ENCODE assay signal across 8 cellular contexts in the genomic region with DNA sequence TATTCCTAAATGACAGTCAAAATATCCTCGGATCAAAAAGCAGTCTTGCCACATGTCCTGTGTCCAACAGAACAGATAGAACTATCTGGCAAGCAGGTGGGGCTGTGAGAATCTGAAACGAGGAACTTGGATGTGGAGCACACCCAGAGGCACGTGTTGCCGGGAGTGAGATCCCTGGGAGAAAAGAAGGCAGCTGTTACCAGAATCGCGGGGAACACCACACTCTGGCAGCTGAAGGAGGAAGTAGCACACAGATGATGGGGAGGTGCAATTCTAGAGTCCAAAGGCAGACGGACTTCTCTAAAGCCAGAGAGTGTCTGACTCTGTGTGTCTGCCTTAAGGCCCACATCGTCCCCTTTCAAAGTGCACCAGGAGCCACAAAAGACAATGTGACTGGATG. TPM values are rescaled to one million over a fixed set of nuclear protein-coding genes. Genes with fewer than 3 reads are reported as not detected.
DNase-seq lines count a peak whose midpoint lies in the region; ATAC-seq, FAIRE-seq and TF ChIP-seq lines count a peak whose summit lies in the region.

No MANE protein-coding gene starts in this region.

- DNase-seq in GM12891 (ENCODE audit: insufficient read length, low spot score) (peak; percentile 22), Kasumi-1 (lab: John Stamatoyannopoulos, UW) (peak; percentile 66 to 71), cardiac fibroblast (ENCODE audit: low read depth in 2 of 2) (peak; percentile 38 to 42), neural crest cell (ENCODE audit: low read depth, low spot score) (no peak), OCI-M2 (lab: John Stamatoyannopoulos, UW; ENCODE audit: unreplicated experiment) (no peak), endothelial cell (ENCODE audit: low spot score) (no peak), activated T-cell treated with anti-CD3 and anti-CD28 coated beads for 4 hours (no peak)

- H3K4me1 Mint-ChIP-seq in neural crest cell (peaks cover 47% of the 10 kb centered on the region), endothelial cell (ENCODE audit: unreplicated experiment) (peaks cover 17% of the 10 kb centered on the region)

- H3K27ac Mint-ChIP-seq in neural crest cell (ENCODE audit: unreplicated experiment) (peak overlapping the region; percentile 51), endothelial cell (ENCODE audit: unreplicated experiment) (no peak overlapping the region)

- no peaks in the 10 kb centered on the region for H3K27me3 Mint-ChIP-seq in neural crest cell (ENCODE audit: low read depth)
- peaks cover 2% of the 10 kb centered on the region for H3K27me3 Mint-ChIP-seq in endothelial cell (ENCODE audit: unreplicated experiment)

- H3K4me3 Mint-ChIP-seq in neural crest cell: no peak overlapping the region
- H3K4me3 Mint-ChIP-seq in endothelial cell (ENCODE audit: unreplicated experiment): no peak overlapping the region

- H3K4me3 ChIP-seq in cardiac fibroblast (replicated peaks in 1 of 2; ENCODE audit: low read depth in 2 of 2, low read length in 2 of 2): no peak overlapping the region

- no peak for TF ChIP-seq POLR2A in GM12891 (IDR thresholded peaks at IDR 0.05; ENCODE audit: low read depth, low read length)

- H3K9me3 Mint-ChIP-seq in neural crest cell (no peaks in the 10 kb centered on the region), endothelial cell (ENCODE audit: unreplicated experiment) (no peaks in the 10 kb centered on the region)

- peak; percentile 87 for FAIRE-seq in GM12891 (lab: Jason Lieb, UNC)

- TF ChIP-seq CTCF in cardiac fibroblast (IDR thresholded peaks at IDR 0.05; ENCODE audit: low read depth, low read length): no peak
- TF ChIP-seq CTCF in neural crest cell (conservative IDR thresholded peaks at IDR 0.05): no peak
- TF ChIP-seq CTCF in endothelial cell (IDR thresholded peaks at IDR 0.05; ENCODE audit: unreplicated experiment): no peak

- H3K36me3 Mint-ChIP-seq in neural crest cell (ENCODE audit: low read depth) (peaks cover 2% of the 10 kb centered on the region), endothelial cell (ENCODE audit: low read depth, unreplicated experiment) (peaks cover 7% of the 10 kb centered on the region)

- ATAC-seq in GM18498 (IDR thresholded peaks at IDR 0.05; ENCODE audit: unreplicated experiment): no peak

TF ChIP-seq in GM12891, 5 proteins besides CTCF, POLR2A, EP300 and RAD21:
- TF ChIP-seq SPI1 (IDR thresholded peaks at IDR 0.05; ENCODE audit: low read depth, low read length) (peak; percentile 42; the same call in 1 of the 2 replicates), POU2F2 (IDR thresholded peaks at IDR 0.05; ENCODE audit: low read depth, low read length) (no peak), TAF1 (IDR thresholded peaks at IDR 0.05; ENCODE audit: low read depth, low read length) (no peak), PAX5 (IDR thresholded peaks at IDR 0.05; ENCODE audit: insufficient read depth, low read length, severe bottlenecking) (no peak), POLR2AphosphoS5 (IDR thresholded peaks at IDR 0.05; ENCODE audit: low read depth, low read length) (no peak)

RNA-seq across cellular contexts. Expression of a gene that starts 22.3 kb away (rescaled TPM):
- polyA plus RNA-seq in GM12891 (2012; ENCODE audit: low read depth, missing spikeins): 10.9 TPM
- total RNA-seq in neural crest cell (69.7 and 71.0 TPM in 2 replicates), endothelial cell (ENCODE audit: unreplicated experiment) (17.4 TPM)

Comparison
In these comparisons a context has a peak if more than half of its experiments do, and no peak if none do; other contexts are left out.
1. DNase-seq: peak in GM12891 (single experiment), Kasumi-1 (2 of 2) and cardiac fibroblast (2 of 2); none in neural crest cell (single experiment), OCI-M2 (single experiment), endothelial cell (single experiment) and activated T-cell treated with anti-CD3 and anti-CD28 coated beads for 4 hours (single experiment).